In the genomic region with DNA sequence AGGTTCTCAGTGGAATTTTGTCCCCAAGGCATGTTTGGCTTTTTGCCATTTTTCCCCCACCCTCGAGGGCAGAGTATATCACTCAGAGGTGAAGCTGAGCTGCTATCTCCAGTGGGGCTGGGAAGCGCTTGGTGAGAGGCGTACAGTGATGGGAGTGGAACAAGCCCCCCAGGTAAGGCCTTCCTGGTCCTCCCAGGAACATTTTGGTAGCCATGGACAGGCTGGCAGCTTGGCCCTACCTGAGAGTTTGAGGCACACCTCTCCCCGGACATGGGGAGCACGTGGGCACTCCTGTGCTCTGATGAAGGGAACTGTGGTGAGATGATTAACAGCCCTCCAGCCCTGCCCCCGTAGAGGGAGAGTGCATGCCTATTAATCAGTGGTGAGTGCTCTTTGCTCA, we compare ENCODE assay signal across 27 cellular contexts.
"Had no signal": no experiment of that assay in that cellular context is flagged by ENCODE, and none has a peak within 500 bp of the region (broad histone marks: within the 10 kb centered on the region; RNA-seq: fewer than 3 reads in every experiment).

No MANE protein-coding gene starts in this region.

- H3K9me3 ChIP-seq: ascending aorta, breast epithelium had no signal

- H3K4me3 ChIP-seq: ascending aorta, breast epithelium, cardiac muscle cell, coronary artery, dorsolateral prefrontal cortex, gastroesophageal sphincter had no signal

- H3K27me3 ChIP-seq: ascending aorta, breast epithelium, cardiac muscle cell had no signal

- DNase-seq: activated CD4-positive, alpha-beta memory T cell treated with anti-CD3 and anti-CD28 coated beads for 36 hours; activated CD4-positive, alpha-beta T cell treated with anti-CD3 and anti-CD28 coated beads for 36 hours; activated CD4-positive, alpha-beta T cell treated with anti-CD3 and anti-CD28 coated beads, Interleukin-2, amount 10 ng/mL, durations not matched to agents 24 days and 14 days; activated CD4-positive, CD25-positive, alpha-beta regulatory T cell; activated CD4-positive, CD25-positive, alpha-beta regulatory T cell treated with anti-CD3 and anti-CD28 coated beads, Interleukin-2, amount 50 U/mL, for 72 hours; activated CD8-positive, alpha-beta memory T cell treated with anti-CD3 and anti-CD28 coated beads, Interleukin-2, amount 10 ng/mL, durations not matched to agents 7 days and 5 days; activated CD8-positive, alpha-beta memory T cell treated with anti-CD3 and anti-CD28 coated beads, Interleukin-2, amount 50 U/mL, for 4 hours; activated CD8-positive, alpha-beta T cell treated with anti-CD3 and anti-CD28 coated beads, Interleukin-2, amount 10 ng/mL, durations not matched to agents 7 days and 5 days; activated gamma-delta T cell; activated naive CD4-positive, alpha-beta T cell; activated naive CD4-positive, alpha-beta T cell treated with anti-CD3 and anti-CD28 coated beads, Interleukin-2, amount 10 ng/mL, durations not matched to agents 7 days and 5 days; activated naive CD8-positive, alpha-beta T cell treated with anti-CD3 and anti-CD28 coated beads, Interleukin-2, amount 10 ng/mL, durations not matched to agents 7 days and 5 days; activated T-cell treated with anti-CD3 and anti-CD28 coated beads, Interleukin-2, amount 50 U/mL, for 1 hour; activated T-cell treated with anti-CD3 and anti-CD28 coated beads, Interleukin-2, amount 50 U/mL, for 72 hours; central memory CD4-positive, alpha-beta T cell; dorsolateral prefrontal cortex; effector memory CD4-positive, alpha-beta T cell; endodermal cell; foreskin melanocyte; T-helper 2 cell had no signal

- H3K36me3 ChIP-seq: ascending aorta, breast epithelium, cardiac muscle cell, gastroesophageal sphincter had no signal

- H3K27ac ChIP-seq: ascending aorta, breast epithelium, cardiac muscle cell, coronary artery, dorsolateral prefrontal cortex, gastroesophageal sphincter had no signal

- ATAC-seq: activated CD4-positive, alpha-beta T cell treated with anti-CD3 and anti-CD28 coated beads for 36 hours; activated CD8-positive, alpha-beta memory T cell treated with anti-CD3 and anti-CD28 coated beads, Interleukin-2, amount 10 ng/mL, durations not matched to agents 7 days and 5 days; activated CD8-positive, alpha-beta T cell treated with anti-CD3 and anti-CD28 coated beads, Interleukin-2, amount 10 ng/mL, durations not matched to agents 7 days and 5 days; activated naive CD4-positive, alpha-beta T cell treated with anti-CD3 and anti-CD28 coated beads, Interleukin-2, amount 50 U/mL, for 72 hours; activated T-cell treated with anti-CD3 and anti-CD28 coated beads, Interleukin-2, amount 50 U/mL, for 72 hours; esophagus mucosa; gastroesophageal sphincter had no signal

- H3K4me1 ChIP-seq: ascending aorta, breast epithelium, gastroesophageal sphincter had no signal
